ENCODE assay signal across 11 cellular contexts in the genomic region with DNA sequence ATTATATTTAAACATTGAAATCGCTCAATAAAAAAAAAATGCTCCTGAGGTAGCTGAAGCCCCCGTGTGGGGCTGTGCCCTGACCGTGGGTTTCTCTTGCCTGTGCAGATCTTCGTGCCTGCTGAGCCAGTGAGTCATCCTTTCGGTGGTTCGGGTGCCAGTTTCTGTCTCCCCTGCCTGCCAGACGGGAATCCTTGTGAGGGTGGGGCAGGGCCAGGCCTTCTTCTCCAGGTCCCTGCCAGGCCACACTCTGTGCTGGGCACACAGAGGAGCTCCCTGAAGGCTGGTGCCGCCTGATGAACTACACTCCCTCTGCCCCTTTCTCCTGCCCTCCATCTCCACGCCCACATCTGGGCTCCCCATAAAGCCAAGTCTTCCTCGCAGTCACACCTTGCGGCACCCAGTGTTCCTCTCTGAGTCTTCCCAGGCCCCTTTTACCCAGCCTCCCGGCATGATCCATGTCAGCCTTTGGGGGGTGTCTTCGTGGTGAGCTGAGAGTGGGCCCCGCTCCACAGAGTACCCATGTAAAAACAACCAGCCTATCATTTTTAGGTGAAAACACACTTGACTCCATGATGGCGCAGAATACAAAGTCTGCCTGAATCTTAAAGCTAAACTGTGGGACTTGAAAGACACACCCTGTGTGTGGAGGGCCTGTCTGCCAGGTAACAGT. TPM values are rescaled to one million over a fixed set of nuclear protein-coding genes. Genes with fewer than 3 reads are reported as not detected.
DNase-seq lines count a peak whose midpoint lies in the region; ATAC-seq, FAIRE-seq and TF ChIP-seq lines count a peak whose summit lies in the region.
"Had no signal": no experiment of that assay in that cellular context is flagged by ENCODE, and none has a peak within 500 bp of the region (broad histone marks: within the 10 kb centered on the region; RNA-seq: fewer than 3 reads in every experiment).

No MANE protein-coding gene starts in this region.

- no peak for FAIRE-seq in HepG2 (lab: Jason Lieb, UNC)
- FAIRE-seq: endometrium had no signal

- no peak for TF ChIP-seq CTCF in HepG2 (CRISPR knock-in tag; IDR thresholded peaks at IDR 0.05)
- no peak for TF ChIP-seq CTCF in glutamatergic neuron (IDR thresholded peaks at IDR 0.05; ENCODE audit: partially characterized antibody, unreplicated experiment)

- peak; percentile 82 for DNase-seq in activated effector memory CD4-positive, alpha-beta T cell treated with anti-CD3 and anti-CD28 coated beads, Interleukin-2, amount 50 U/mL, for 16 hours
- DNase-seq in activated effector memory CD4-positive, alpha-beta T cell treated with Interleukin-2 at 50 U/mL for 16 hours = no peak
- peak; percentile 81 for DNase-seq in activated CD8-positive, alpha-beta memory T cell treated with anti-CD3 and anti-CD28 coated beads, Interleukin-2, amount 50 U/mL, for 48 hours
- DNase-seq in HepG2 (ENCODE audit: low spot score) = no peak
- no peak for DNase-seq in glutamatergic neuron
- no peak for DNase-seq in NCI-H187 treated with DMSO at 0.1 percent for 48 hours (lab: John Stamatoyannopoulos, UW)

- H3K27ac Mint-ChIP-seq in glutamatergic neuron (ENCODE audit: unreplicated experiment) = no peak overlapping the region

- no peaks in the 10 kb centered on the region for H4K20me1 ChIP-seq in HepG2 (ENCODE audit: insufficient read depth, low read length)
- H4K20me1 ChIP-seq: BLaER1 treated with 17β-estradiol and CSF1 and Interleukin-3, amounts not matched to agents 10 nM and 100 nM had no signal

- no peaks in the 10 kb centered on the region for H3K4me1 Mint-ChIP-seq in glutamatergic neuron (ENCODE audit: low read depth, unreplicated experiment)

- in situ Hi-C loops in HepG2 (cut with HindIII; ENCODE audit: extremely low pct_ligation_motif_present, low pct_unique_long_range_greater_than_20kb) = loop anchor here (5.0 to 10.0 kb wide), 2 partner anchors 150 to 182 kb away; a partner anchor contains a TSS

- no TSS peak for BruUV-seq in HepG2 (replicated peaks; lab: Mats Ljungman, UMichigan)

- WGBS in HepG2 (ENCODE audit: low lambda C conversion rate) = 43% methylated on average over 15 of the region's 15 CpGs

- H3K27me3 Mint-ChIP-seq in glutamatergic neuron (ENCODE audit: unreplicated experiment) = peaks cover 5% of the 10 kb centered on the region

- no peaks in the 10 kb centered on the region for H3K79me2 ChIP-seq in HepG2 (ENCODE audit: insufficient read depth, low read length)

- intact Hi-C loops in HepG2 (cut with micrococcal nuclease; ENCODE audit: unreplicated experiment) = no loop called here

- no peak for TF ChIP-seq POLR2A in HepG2 (IDR thresholded peaks at IDR 0.05; ENCODE audit: insufficient read depth in 1 of 2, low read depth in 2 of 2, low read length in 2 of 2)

- H3K27me3 ChIP-seq in HepG2 (ENCODE audit: control insufficient read depth in 1 of 2, insufficient read depth in 2 of 2, low read length in 2 of 2) = peaks cover 3 to 35% of the 10 kb centered on the region in 2 experiments; a peak in 4 of 5 replicates
- H3K27me3 ChIP-seq: BLaER1 treated with 17β-estradiol and CSF1 and Interleukin-3, amounts not matched to agents 10 nM and 100 nM; neutrophil had no signal

- H3K9me3 ChIP-seq in HepG2 (ENCODE audit: low read length) = no peaks in the 10 kb centered on the region
- H3K9me3 ChIP-seq: BLaER1 treated with 17β-estradiol and CSF1 and Interleukin-3, amounts not matched to agents 10 nM and 100 nM; neutrophil had no signal

- POLR2A ChIA-PET in HepG2 (lab: Yijun Ruan, JAX) = interaction anchor here (1.2 kb wide), 2 partner anchors 12 to 147 kb away, joined by 3 read pairs; no protein-coding TSS in a partner anchor

- ATAC-seq in HepG2 (no peak), GM19455 (IDR thresholded peaks at IDR 0.05; ENCODE audit: unreplicated experiment) (no peak), HG03565 (IDR thresholded peaks at IDR 0.05; ENCODE audit: unreplicated experiment) (no peak)

- CTCF ChIA-PET in HepG2 (lab: Yijun Ruan, JAX; ENCODE audit: low intra/inter-chr PET ratio, low total read pairs) = no interaction called here

- TF ChIP-seq RAD21 in HepG2 (CRISPR knock-in tag; IDR thresholded peaks at IDR 0.05) = no peak

- H3K36me3 Mint-ChIP-seq in glutamatergic neuron (ENCODE audit: unreplicated experiment) = no peaks in the 10 kb centered on the region

- H3K27ac ChIP-seq in HepG2 (ENCODE audit: extremely low read length, insufficient read depth, low read length) = no peak overlapping the region
- H3K27ac ChIP-seq: neutrophil had no signal

- H2AFZ ChIP-seq in HepG2 (ENCODE audit: low read length) = no peak overlapping the region

- peaks cover 6% of the 10 kb centered on the region for H3K9me3 Mint-ChIP-seq in glutamatergic neuron (ENCODE audit: unreplicated experiment)

- H3K9ac ChIP-seq in HepG2 (ENCODE audit: insufficient read depth, low read depth, low read length) = no peak overlapping the region

- H3K4me1 ChIP-seq in HepG2 (ENCODE audit: insufficient read depth, low read length) = peaks cover 59% of the 10 kb centered on the region

- H3K4me2 ChIP-seq in HepG2 (ENCODE audit: low read depth, low read length) = no peak overlapping the region

- H3K4me3 ChIP-seq in HepG2 (replicated peaks in 1 of 3; ENCODE audit: insufficient read depth in 1 of 3, low read depth in 2 of 3, low read length in 3 of 3) = no peak overlapping the region
- H3K4me3 ChIP-seq: BLaER1 treated with 17β-estradiol and CSF1 and Interleukin-3, amounts not matched to agents 10 nM and 100 nM had no signal

- H3K4me3 Mint-ChIP-seq in glutamatergic neuron (ENCODE audit: unreplicated experiment) = no peak overlapping the region

- no peaks in the 10 kb centered on the region for H3K36me3 ChIP-seq in HepG2 (replicated peaks in 1 of 2; ENCODE audit: control insufficient read depth in 1 of 2, insufficient read depth in 2 of 2, low read length in 2 of 2)
- H3K36me3 ChIP-seq: neutrophil had no signal

- TF ChIP-seq EP300 in HepG2 (IDR thresholded peaks at IDR 0.05; ENCODE audit: low read depth in 2 of 2, low read length in 2 of 2) = no peak
- TF ChIP-seq EP300 in HepG2 (CRISPR knock-in tag; IDR thresholded peaks at IDR 0.05; ENCODE audit: borderline replicate concordance) = no peak

TF ChIP-seq in HepG2, 621 proteins besides CTCF, POLR2A, EP300 and RAD21 (continues in another document):
- TF ChIP-seq MAFK (conservative IDR thresholded peaks at IDR 0.05 in 1 of 2, IDR thresholded peaks at IDR 0.05 in 1 of 2; ENCODE audit: low read length in 2 of 2) (no peak), PHF20 (CRISPR knock-in tag; IDR thresholded peaks at IDR 0.05) (no peak), ZNF607 (CRISPR knock-in tag; IDR thresholded peaks at IDR 0.05; ENCODE audit: borderline replicate concordance) (no peak)

RNA-seq across cellular contexts. Expression of a gene that starts 19.3 kb away (rescaled TPM):
- total RNA-seq in HepG2 (2016; rRNA removed; fragmentation: Illumina TruSeq; extraction: Trizol) (not detected in 2 replicates), glutamatergic neuron (ENCODE audit: unreplicated experiment) (not detected)
- not detected in 2 replicates for total RNA-seq in HepG2 (2016; cell fraction: cytosol; rRNA removed; fragmentation: Illumina TruSeq; extraction: Trizol; ENCODE audit: low read depth)
- total RNA-seq in HepG2 (2016; cell fraction: insoluble cytoplasmic fraction; rRNA removed; fragmentation: Illumina TruSeq; extraction: Trizol) = not detected in 2 replicates
- not detected in 2 replicates for total RNA-seq in HepG2 (2016; cell fraction: membrane; rRNA removed; fragmentation: Illumina TruSeq; extraction: Trizol)
- not detected in 2 replicates for total RNA-seq in HepG2 (2016; cell fraction: nucleus; rRNA removed; fragmentation: Illumina TruSeq; extraction: Trizol)
- 0.03 TPM in 1 of 2 replicates, not detected in the other for polyA plus RNA-seq in HepG2 (2011; rRNA removed)
- not detected in 2 replicates for polyA plus RNA-seq in HepG2 (2011; cell fraction: cytosol; rRNA removed)
- polyA plus RNA-seq in HepG2 (2011; cell fraction: nucleus; rRNA removed) = 0.13 and 0.17 TPM in 2 replicates
- not detected in 2 replicates for polyA plus RNA-seq in HepG2 (2012)
- polyA plus RNA-seq in HepG2 (2016; cell fraction: cytosol; fragmentation: Illumina TruSeq; extraction: Trizol; ENCODE audit: low read depth) = not detected in 2 replicates
- not detected in 2 replicates for polyA plus RNA-seq in HepG2 (2016; cell fraction: insoluble cytoplasmic fraction; fragmentation: Illumina TruSeq; extraction: Trizol; ENCODE audit: low read depth)
- not detected in 2 replicates for polyA plus RNA-seq in HepG2 (2016; cell fraction: membrane; fragmentation: Illumina TruSeq; extraction: Trizol; ENCODE audit: low read depth)
- polyA plus RNA-seq in HepG2 (2016; cell fraction: nucleus; fragmentation: Illumina TruSeq; extraction: Trizol; ENCODE audit: insufficient read depth, low read depth) = not detected in 2 replicates
- not detected in 2 replicates for polyA minus RNA-seq in HepG2 (2011; rRNA and poly(A)+ RNA removed; ENCODE audit: low replicate concordance)
- not detected in 2 replicates for polyA minus RNA-seq in HepG2 (2011; cell fraction: cytosol; rRNA and poly(A)+ RNA removed)
- 0.25 TPM in 1 of 2 replicates, not detected in the other for polyA minus RNA-seq in HepG2 (2011; cell fraction: nucleus; rRNA and poly(A)+ RNA removed)

RNA-seq across cellular contexts. Expression of a gene that starts 38.8 kb away (rescaled TPM):
- total RNA-seq in HepG2 (2016; rRNA removed; fragmentation: Illumina TruSeq; extraction: Trizol) (115 and 144 TPM in 2 replicates), glutamatergic neuron (ENCODE audit: unreplicated experiment) (179 TPM)
- total RNA-seq in HepG2 (2016; cell fraction: cytosol; rRNA removed; fragmentation: Illumina TruSeq; extraction: Trizol; ENCODE audit: low read depth) = 53.5 and 64.3 TPM in 2 replicates
- 99.7 and 146 TPM in 2 replicates for total RNA-seq in HepG2 (2016; cell fraction: insoluble cytoplasmic fraction; rRNA removed; fragmentation: Illumina TruSeq; extraction: Trizol)
- 112 and 127 TPM in 2 replicates for total RNA-seq in HepG2 (2016; cell fraction: membrane; rRNA removed; fragmentation: Illumina TruSeq; extraction: Trizol)
- 129 and 139 TPM in 2 replicates for total RNA-seq in HepG2 (2016; cell fraction: nucleus; rRNA removed; fragmentation: Illumina TruSeq; extraction: Trizol)
- polyA plus RNA-seq in HepG2 (2011; rRNA removed) = 86.2 and 96.1 TPM in 2 replicates
- polyA plus RNA-seq in HepG2 (2011; cell fraction: cytosol; rRNA removed) = 84.5 and 90.6 TPM in 2 replicates
- polyA plus RNA-seq in HepG2 (2011; cell fraction: nucleus; rRNA removed) = 168 and 184 TPM in 2 replicates
- 90.8 and 127 TPM in 2 replicates for polyA plus RNA-seq in HepG2 (2012)
- polyA plus RNA-seq in HepG2 (2016; cell fraction: cytosol; fragmentation: Illumina TruSeq; extraction: Trizol; ENCODE audit: low read depth) = 50.6 and 64.6 TPM in 2 replicates
- polyA plus RNA-seq in HepG2 (2016; cell fraction: insoluble cytoplasmic fraction; fragmentation: Illumina TruSeq; extraction: Trizol; ENCODE audit: low read depth) = 92.2 and 107 TPM in 2 replicates
- polyA plus RNA-seq in HepG2 (2016; cell fraction: membrane; fragmentation: Illumina TruSeq; extraction: Trizol; ENCODE audit: low read depth) = 86.2 and 95.7 TPM in 2 replicates
- 185 and 196 TPM in 2 replicates for polyA plus RNA-seq in HepG2 (2016; cell fraction: nucleus; fragmentation: Illumina TruSeq; extraction: Trizol; ENCODE audit: insufficient read depth, low read depth)
- polyA minus RNA-seq in HepG2 (2011; rRNA and poly(A)+ RNA removed; ENCODE audit: low replicate concordance) = 134 and 163 TPM in 2 replicates
- polyA minus RNA-seq in HepG2 (2011; cell fraction: cytosol; rRNA and poly(A)+ RNA removed) = 32.2 and 36.3 TPM in 2 replicates
- polyA minus RNA-seq in HepG2 (2011; cell fraction: nucleus; rRNA and poly(A)+ RNA removed) = 109 and 138 TPM in 2 replicates

Comparison
In these comparisons a context has a peak if more than half of its experiments do, and no peak if none do; other contexts are left out.
1. DNase-seq: peak in activated effector memory CD4-positive, alpha-beta T cell treated with anti-CD3 and anti-CD28 coated beads, Interleukin-2, amount 50 U/mL, for 16 hours (single experiment) and activated CD8-positive, alpha-beta memory T cell treated with anti-CD3 and anti-CD28 coated beads, Interleukin-2, amount 50 U/mL, for 48 hours (single experiment); none in activated effector memory CD4-positive, alpha-beta T cell treated with Interleukin-2 at 50 U/mL for 16 hours (single experiment), HepG2 (single experiment), glutamatergic neuron (single experiment) and NCI-H187 treated with DMSO at 0.1 percent for 48 hours (single experiment).